Comparison of ENCODE assay signal across 1 cellular context in genomic region chr2:152766908-152767307, GRCh38.
TF ChIP-seq lines count a peak whose summit lies in the region.

No MANE protein-coding gene starts in this region.

TF ChIP-seq in IMR-90, 13 proteins besides CTCF, POLR2A, EP300 and RAD21:
- no peak for TF ChIP-seq RCOR1 (IDR thresholded peaks at IDR 0.05; ENCODE audit: insufficient replicate concordance, low read length)
